In genomic region chr9:135830496-135830895, GRCh38 we compare ENCODE assay signal across 27 cellular contexts.
"Had no signal": no experiment of that assay in that cellular context is flagged by ENCODE, and none has a peak within 500 bp of the region (broad histone marks: within the 10 kb centered on the region; RNA-seq: fewer than 3 reads in every experiment).

No MANE protein-coding gene starts in this region.

- ATAC-seq: gastroesophageal sphincter; naive thymus-derived CD4-positive, alpha-beta T cell; right lobe of liver; stimulated activated naive CD8-positive, alpha-beta T cell treated with anti-CD3 and anti-CD28 coated beads, Interleukin-15, Interleukin-2, amounts not matched to agents 100 U/mL and 50 U/mL, for 24 hours had no signal

- H3K27me3 ChIP-seq: colonic mucosa, gastroesophageal sphincter, neural progenitor cell, right lobe of liver had no signal

- H3K9me3 ChIP-seq: colonic mucosa, right lobe of liver, thoracic aorta had no signal

- H3K4me3 Mint-ChIP-seq: activated CD4-positive, alpha-beta memory T cell treated with anti-CD3 and anti-CD28 coated beads for 36 hours; activated naive CD4-positive, alpha-beta T cell treated with anti-CD3 and anti-CD28 coated beads, Interleukin-2, amount 10 ng/mL, durations not matched to agents 7 days and 5 days; activated T-helper 1 cell treated with anti-CD3 and anti-CD28 coated beads, Interleukin-12 subunit alpha, Interleukin-12 subunit beta, Interleukin-2, Interleukin-4 antibody, amounts not matched to agents 30 ng/mL and 10 ng/mL and 1 ng/mL, durations not matched to agents 14 hours and 24 hours and 36 hours; central memory CD8-positive, alpha-beta T cell; naive thymus-derived CD4-positive, alpha-beta T cell; neural progenitor cell had no signal

- H3K27ac ChIP-seq: colonic mucosa, epithelial cell of prostate, gastroesophageal sphincter, neural progenitor cell, right lobe of liver, thoracic aorta had no signal

- H3K36me3 ChIP-seq: colonic mucosa, neural progenitor cell, right lobe of liver, thoracic aorta had no signal

- H3K27me3 Mint-ChIP-seq: activated CD4-positive, alpha-beta memory T cell treated with anti-CD3 and anti-CD28 coated beads for 36 hours; activated naive CD4-positive, alpha-beta T cell treated with anti-CD3 and anti-CD28 coated beads, Interleukin-2, amount 10 ng/mL, durations not matched to agents 7 days and 5 days; central memory CD8-positive, alpha-beta T cell; naive thymus-derived CD4-positive, alpha-beta T cell had no signal

- H3K4me1 Mint-ChIP-seq: activated naive CD4-positive, alpha-beta T cell treated with anti-CD3 and anti-CD28 coated beads, Interleukin-2, amount 10 ng/mL, durations not matched to agents 7 days and 5 days; neural progenitor cell had no signal

- H3K4me3 ChIP-seq: colonic mucosa, gastroesophageal sphincter, neural progenitor cell, right lobe of liver, thoracic aorta had no signal

- DNase-seq: activated CD4-positive, alpha-beta memory T cell treated with anti-CD3 and anti-CD28 coated beads for 36 hours; activated CD4-positive, alpha-beta T cell treated with anti-CD3 and anti-CD28 coated beads for 4 hours; activated CD4-positive, CD25-positive, alpha-beta regulatory T cell; activated CD8-positive, alpha-beta memory T cell treated with anti-CD3 and anti-CD28 coated beads, Interleukin-2, amount 50 U/mL, for 4 hours; activated gamma-delta T cell; activated naive CD4-positive, alpha-beta T cell treated with anti-CD3 and anti-CD28 coated beads, Interleukin-2, amount 10 ng/mL, durations not matched to agents 7 days and 5 days; activated T-cell treated with anti-CD3 and anti-CD28 coated beads, Interleukin-2, amount 50 U/mL, for 1 hour; amygdala; colonic mucosa; effector CD8-positive, alpha-beta T cell; head of caudate nucleus; hippocampal formation; kidney; midbrain; naive thymus-derived CD4-positive, alpha-beta T cell; right lobe of liver; stimulated activated CD4-positive, alpha-beta T cell treated with anti-CD3 and anti-CD28 coated beads, Interleukin-12 subunit alpha, Interleukin-12 subunit beta, amount 100 ng/mL, for 4 hours; stimulated activated CD4-positive, alpha-beta T cell treated with anti-CD3 and anti-CD28 coated beads, Interleukin-4, amount 100 ng/mL, for 1 hour; stimulated activated naive CD8-positive, alpha-beta T cell treated with anti-CD3 and anti-CD28 coated beads, Interleukin-15, Interleukin-2, amounts not matched to agents 100 U/mL and 50 U/mL, for 24 hours; T-helper 1 cell; trophoblast cell had no signal

- H3K4me1 ChIP-seq: colonic mucosa, gastroesophageal sphincter, neural progenitor cell, right lobe of liver had no signal

- H3K27ac Mint-ChIP-seq: activated CD4-positive, alpha-beta memory T cell treated with anti-CD3 and anti-CD28 coated beads for 36 hours; activated naive CD4-positive, alpha-beta T cell treated with anti-CD3 and anti-CD28 coated beads, Interleukin-2, amount 10 ng/mL, durations not matched to agents 7 days and 5 days; activated T-helper 1 cell treated with anti-CD3 and anti-CD28 coated beads, Interleukin-12 subunit alpha, Interleukin-12 subunit beta, Interleukin-2, Interleukin-4 antibody, amounts not matched to agents 30 ng/mL and 10 ng/mL and 1 ng/mL, durations not matched to agents 14 hours and 24 hours and 36 hours; neural progenitor cell had no signal
